In genomic region chr2:37833420-37833819, GRCh38 we compare ENCODE assay signal across 11 cellular contexts.
DNase-seq lines count a peak whose midpoint lies in the region; ATAC-seq and TF ChIP-seq lines count a peak whose summit lies in the region.
"Had no signal": no experiment of that assay in that cellular context is flagged by ENCODE, and none has a peak within 500 bp of the region (broad histone marks: within the 10 kb centered on the region; RNA-seq: fewer than 3 reads in every experiment).

No MANE protein-coding gene starts in this region.

- H3K4me3 Mint-ChIP-seq in activated CD8-positive, alpha-beta T cell treated with anti-CD3 and anti-CD28 coated beads for 36 hours = no peak overlapping the region
- H3K4me3 Mint-ChIP-seq in activated CD8-positive, alpha-beta T cell treated with anti-CD3 and anti-CD28 coated beads, Interleukin-2, amount 10 ng/mL, durations not matched to agents 7 days and 5 days = no peak overlapping the region
- H3K4me3 Mint-ChIP-seq in osteocyte (ENCODE audit: unreplicated experiment) = no peak overlapping the region

- no peaks in the 10 kb centered on the region for H3K79me2 ChIP-seq in GM23248 (ENCODE audit: insufficient read depth)

- H3K9me3 ChIP-seq in GM23248 (ENCODE audit: low read depth) = no peaks in the 10 kb centered on the region
- H3K9me3 ChIP-seq: colonic mucosa had no signal

- no peaks in the 10 kb centered on the region for H3K9me2 ChIP-seq in GM23248 (ENCODE audit: insufficient read depth)

- no peaks in the 10 kb centered on the region for H3K27me3 Mint-ChIP-seq in activated CD8-positive, alpha-beta T cell treated with anti-CD3 and anti-CD28 coated beads for 36 hours
- H3K27me3 Mint-ChIP-seq in activated CD8-positive, alpha-beta T cell treated with anti-CD3 and anti-CD28 coated beads, Interleukin-2, amount 10 ng/mL, durations not matched to agents 7 days and 5 days (ENCODE audit: low read depth) = no peaks in the 10 kb centered on the region
- H3K27me3 Mint-ChIP-seq in osteocyte (ENCODE audit: unreplicated experiment) = no peaks in the 10 kb centered on the region

- no peak for DNase-seq in activated CD8-positive, alpha-beta T cell treated with anti-CD3 and anti-CD28 coated beads for 36 hours
- no peak for DNase-seq in activated CD8-positive, alpha-beta T cell treated with anti-CD3 and anti-CD28 coated beads, Interleukin-2, amount 10 ng/mL, durations not matched to agents 7 days and 5 days
- DNase-seq in GM23248 (peak; percentile 18), NCI-H446 treated with DMSO at 0.1 percent for 48 hours (lab: John Stamatoyannopoulos, UW) (no peak), osteocyte (ENCODE audit: extremely low spot score, unreplicated experiment) (no peak)
- DNase-seq in activated T-cell treated with anti-CD3 and anti-CD28 coated beads, Interleukin-2, amount 50 U/mL, for 1 hour = peak; percentile 42
- DNase-seq in stimulated activated CD4-positive, alpha-beta T cell treated with anti-CD3 and anti-CD28 coated beads, Interleukin-4, amount 100 ng/mL, for 24 hours = peak; percentile 39
- DNase-seq in central memory CD4-positive, alpha-beta T cell = no peak
- DNase-seq: colonic mucosa, NCI-H1092, NCI-H2227 treated with DMSO at 0.1 percent for 48 hours had no signal

- CTCF ChIA-PET in activated CD8-positive, alpha-beta T cell treated with anti-CD3 and anti-CD28 coated beads for 36 hours (lab: Charles Lee) = interaction anchor here (0.6 to 14.0 kb wide), 31 partner anchors 10 to 664 kb away, joined by 3 to 184 read pairs (median 4); no protein-coding TSS in a partner anchor
- CTCF ChIA-PET in activated CD8-positive, alpha-beta T cell treated with anti-CD3 and anti-CD28 coated beads, Interleukin-2, amount 10 ng/mL, durations not matched to agents 7 days and 5 days (lab: Charles Lee) = interaction anchor here (0.6 to 7.5 kb wide), 24 partner anchors 9 to 529 kb away, joined by 3 to 69 read pairs (median 4); no protein-coding TSS in a partner anchor

- H2AFZ ChIP-seq in GM23248 = no peak overlapping the region

- no peak overlapping the region for H3K27ac Mint-ChIP-seq in activated CD8-positive, alpha-beta T cell treated with anti-CD3 and anti-CD28 coated beads for 36 hours
- no peak overlapping the region for H3K27ac Mint-ChIP-seq in activated CD8-positive, alpha-beta T cell treated with anti-CD3 and anti-CD28 coated beads, Interleukin-2, amount 10 ng/mL, durations not matched to agents 7 days and 5 days
- no peak overlapping the region for H3K27ac Mint-ChIP-seq in osteocyte (ENCODE audit: unreplicated experiment)

- no peak overlapping the region for H3K4me3 ChIP-seq in GM23248
- H3K4me3 ChIP-seq: colonic mucosa had no signal

- peaks cover 19% of the 10 kb centered on the region for H3K4me1 Mint-ChIP-seq in activated CD8-positive, alpha-beta T cell treated with anti-CD3 and anti-CD28 coated beads for 36 hours (ENCODE audit: low read depth)
- peaks cover 16% of the 10 kb centered on the region for H3K4me1 Mint-ChIP-seq in activated CD8-positive, alpha-beta T cell treated with anti-CD3 and anti-CD28 coated beads, Interleukin-2, amount 10 ng/mL, durations not matched to agents 7 days and 5 days (ENCODE audit: low read depth)
- peaks cover 33% of the 10 kb centered on the region for H3K4me1 Mint-ChIP-seq in osteocyte (ENCODE audit: unreplicated experiment)

- no peak overlapping the region for H3K4me2 ChIP-seq in GM23248 (ENCODE audit: unreplicated experiment)

- H4K20me1 ChIP-seq in GM23248 (ENCODE audit: insufficient read depth) = no peaks in the 10 kb centered on the region

- ATAC-seq in activated CD8-positive, alpha-beta T cell treated with anti-CD3 and anti-CD28 coated beads for 36 hours = peak; percentile 53
- no peak for ATAC-seq in activated CD8-positive, alpha-beta T cell treated with anti-CD3 and anti-CD28 coated beads, Interleukin-2, amount 10 ng/mL, durations not matched to agents 7 days and 5 days

- H3K36me3 ChIP-seq in GM23248 (ENCODE audit: low read depth) = no peaks in the 10 kb centered on the region
- H3K36me3 ChIP-seq: colonic mucosa had no signal

- H3K27me3 ChIP-seq in GM23248 (replicated peaks; ENCODE audit: insufficient read depth) = no peaks in the 10 kb centered on the region
- H3K27me3 ChIP-seq: colonic mucosa had no signal

- in situ Hi-C loops in GM23248 (cut with MboI) = loop anchor here (25.0 kb wide), 1 partner anchor 421 kb away; no protein-coding TSS in a partner anchor

- H3K27ac ChIP-seq in GM23248 = no peak overlapping the region
- H3K27ac ChIP-seq: colonic mucosa had no signal

- intact Hi-C loops in activated CD8-positive, alpha-beta T cell treated with anti-CD3 and anti-CD28 coated beads for 36 hours (cut with micrococcal nuclease) = loop anchor here (5.0 kb wide), 3 partner anchors 39 to 441 kb away; no protein-coding TSS in a partner anchor

- WGBS in GM23248 (ENCODE audit: low coverage in 1 of 2, low lambda C conversion rate in 2 of 2, missing lambda C conversion rate in 2 of 2), 2 experiments = 46 to 47% methylated on average over 7 of the region's 7 CpGs

- H3K4me1 ChIP-seq in GM23248 (ENCODE audit: insufficient read depth) = peaks cover 22% of the 10 kb centered on the region
- H3K4me1 ChIP-seq: colonic mucosa had no signal

- POLR2A ChIA-PET in activated CD8-positive, alpha-beta T cell treated with anti-CD3 and anti-CD28 coated beads for 36 hours (lab: Charles Lee) = interaction anchor here (1.4 kb wide), 1 partner anchor 39 kb away, joined by 3 read pairs; no protein-coding TSS in a partner anchor
- POLR2A ChIA-PET in activated CD8-positive, alpha-beta T cell treated with anti-CD3 and anti-CD28 coated beads, Interleukin-2, amount 10 ng/mL, durations not matched to agents 7 days and 5 days (lab: Charles Lee) = no interaction called here

- H3K9me3 Mint-ChIP-seq in activated CD8-positive, alpha-beta T cell treated with anti-CD3 and anti-CD28 coated beads for 36 hours = no peaks in the 10 kb centered on the region
- no peaks in the 10 kb centered on the region for H3K9me3 Mint-ChIP-seq in activated CD8-positive, alpha-beta T cell treated with anti-CD3 and anti-CD28 coated beads, Interleukin-2, amount 10 ng/mL, durations not matched to agents 7 days and 5 days (ENCODE audit: insufficient read depth)
- H3K9me3 Mint-ChIP-seq in osteocyte (ENCODE audit: unreplicated experiment) = no peaks in the 10 kb centered on the region

- no peak overlapping the region for H3K9ac ChIP-seq in GM23248

- no peak for TF ChIP-seq CTCF in activated CD8-positive, alpha-beta T cell treated with anti-CD3 and anti-CD28 coated beads for 36 hours (IDR thresholded peaks at IDR 0.05)
- no peak for TF ChIP-seq CTCF in osteocyte (IDR thresholded peaks at IDR 0.05)

- H3K36me3 Mint-ChIP-seq in activated CD8-positive, alpha-beta T cell treated with anti-CD3 and anti-CD28 coated beads for 36 hours (ENCODE audit: low read depth) = no peaks in the 10 kb centered on the region
- H3K36me3 Mint-ChIP-seq in activated CD8-positive, alpha-beta T cell treated with anti-CD3 and anti-CD28 coated beads, Interleukin-2, amount 10 ng/mL, durations not matched to agents 7 days and 5 days (ENCODE audit: low read depth) = no peaks in the 10 kb centered on the region
- no peaks in the 10 kb centered on the region for H3K36me3 Mint-ChIP-seq in osteocyte (ENCODE audit: unreplicated experiment)

- H3F3A ChIP-seq in GM23248 (ENCODE audit: insufficient read depth) = peaks cover 12% of the 10 kb centered on the region

Comparison
In these comparisons a context has a peak if more than half of its experiments do, and no peak if none do; other contexts are left out.
1. DNase-seq: peak in GM23248 (single experiment), activated T-cell treated with anti-CD3 and anti-CD28 coated beads, Interleukin-2, amount 50 U/mL, for 1 hour (single experiment) and stimulated activated CD4-positive, alpha-beta T cell treated with anti-CD3 and anti-CD28 coated beads, Interleukin-4, amount 100 ng/mL, for 24 hours (single experiment); none in activated CD8-positive, alpha-beta T cell treated with anti-CD3 and anti-CD28 coated beads for 36 hours (single experiment), activated CD8-positive, alpha-beta T cell treated with anti-CD3 and anti-CD28 coated beads, Interleukin-2, amount 10 ng/mL, durations not matched to agents 7 days and 5 days (single experiment), NCI-H446 treated with DMSO at 0.1 percent for 48 hours (single experiment), central memory CD4-positive, alpha-beta T cell (single experiment) and osteocyte (single experiment).